Comparison of ENCODE assay signal across 8 cellular contexts in genomic region chr7:127651556-127652332, GRCh38. TPM values are rescaled to one million over a fixed set of nuclear protein-coding genes. Genes with fewer than 3 reads are reported as not detected.
DNase-seq lines count a peak whose midpoint lies in the region; ATAC-seq and TF ChIP-seq lines count a peak whose summit lies in the region.

TSS of gene SND1 (plus strand) at chr7:127652194. CDS start at chr7:127652374, 180 bp downstream.

- H3K4me3 ChIP-seq in neuron (ENCODE audit: low read length) (peak within 1 kb of the TSS; percentile 84), subcutaneous abdominal adipose tissue (ENCODE audit: low read depth in 1 of 5, low read length in 5 of 5) (peak within 1 kb of the TSS; percentile 91 to 96 (median 93))

- H2AFZ ChIP-seq in neuron (ENCODE audit: low read depth, low read length): peak within 1 kb of the TSS; percentile 87

- H3K36me3 ChIP-seq in neuron (ENCODE audit: insufficient read depth, low read length): peaks cover 8% of the 10 kb centered on the region
- H3K36me3 ChIP-seq in subcutaneous abdominal adipose tissue (ENCODE audit: control insufficient read depth in 5 of 5, insufficient read depth in 5 of 5, low read length in 5 of 5): no peaks in the 10 kb centered on the region

- TF ChIP-seq CTCF in foreskin keratinocyte (conservative IDR thresholded peaks at IDR 0.05): no peak

- CTCF ChIA-PET in HEK293T (lab: Yijun Ruan, JAX): no interaction called here

- H3K9me3 ChIP-seq in neuron (ENCODE audit: low read length) (no peaks in the 10 kb centered on the region), subcutaneous abdominal adipose tissue (ENCODE audit: control insufficient read depth in 5 of 5, low read length in 5 of 5) (no peaks in the 10 kb centered on the region)

- peak within 1 kb of the TSS; percentile 82 to 93 (median 92) for H3K9ac ChIP-seq in subcutaneous abdominal adipose tissue (ENCODE audit: low read length in 5 of 5)

- peak within 1 kb of the TSS; percentile 98 for H3K27ac ChIP-seq in foreskin keratinocyte
- H3K27ac ChIP-seq in subcutaneous abdominal adipose tissue (ENCODE audit: low read depth, low read length): peak within 1 kb of the TSS; percentile 95

- in situ Hi-C loops in SK-MEL-5 (cut with HindIII; ENCODE audit: low pct_unique_long_range_greater_than_20kb, low sequenced_read_pairs): no loop called here

- DNase-seq in GF-D8 (lab: John Stamatoyannopoulos, UW) (peak; percentile 98), HEK293T (ENCODE audit: extremely low spot score) (peak; percentile 92), MV-4-11 (lab: John Stamatoyannopoulos, UW) (peak; percentile 99), SK-MEL-5 (ENCODE audit: low read depth, low spot score) (peak; percentile 100), foreskin keratinocyte (peak; percentile 98 to 99)
- DNase-seq in activated naive CD4-positive, alpha-beta T cell treated with Interleukin-2 at 50 U/mL for 16 hours: peak; percentile 99

- H3K27me3 ChIP-seq in foreskin keratinocyte (no peaks in the 10 kb centered on the region), neuron (ENCODE audit: insufficient read depth, low read length) (no peaks in the 10 kb centered on the region), subcutaneous abdominal adipose tissue (ENCODE audit: control insufficient read depth in 5 of 5, insufficient read depth in 4 of 5, low read length in 5 of 5) (no peaks in the 10 kb centered on the region)

- POLR2A ChIA-PET in HEK293T (lab: Yijun Ruan, JAX): interaction anchor here (0.7 to 1.2 kb wide), 3 partner anchors 12 to 255 kb away, joined by 3 to 6 read pairs (median 3); partner anchors contain the start of gene ARF5

- H3K4me1 ChIP-seq in foreskin keratinocyte: peaks cover 14% of the 10 kb centered on the region
- peaks cover 30% of the 10 kb centered on the region for H3K4me1 ChIP-seq in neuron (ENCODE audit: insufficient read depth, low read length)
- H3K4me1 ChIP-seq in subcutaneous abdominal adipose tissue (ENCODE audit: control insufficient read depth in 5 of 5, insufficient read depth in 5 of 5, low read length in 5 of 5): peaks cover 0 to 45% (median 42%) of the 10 kb centered on the region in 5 donors

- ATAC-seq in foreskin keratinocyte: peak; percentile 96

TF ChIP-seq in HEK293T, 16 proteins besides CTCF, POLR2A, EP300 and RAD21:
- 0 out of 2 replicates have a peak, but pooled peaks have one; percentile 9 for TF ChIP-seq FOXM1 (IDR thresholded peaks at IDR 0.05; ENCODE audit: borderline replicate concordance)
- TF ChIP-seq PKNOX1 (IDR thresholded peaks at IDR 0.05): peak; percentile 75
- TF ChIP-seq SP1 (IDR thresholded peaks at IDR 0.05): no peak
- no peak for TF ChIP-seq TARDBP (IDR thresholded peaks at IDR 0.05)
- TF ChIP-seq FOXK2 (IDR thresholded peaks at IDR 0.05): no peak
- TF ChIP-seq ARNT (IDR thresholded peaks at IDR 0.05): no peak
- peak; percentile 99 for TF ChIP-seq HDGF (IDR thresholded peaks at IDR 0.05; ENCODE audit: borderline replicate concordance)
- no peak; the same call in 1 of the 2 replicates for TF ChIP-seq NFRKB (IDR thresholded peaks at IDR 0.05)
- TF ChIP-seq LEF1 (IDR thresholded peaks at IDR 0.05; ENCODE audit: borderline replicate concordance): no peak
- TF ChIP-seq L3MBTL2 (conservative IDR thresholded peaks at IDR 0.05): peak; percentile 24
- no peak for TF ChIP-seq ZNF384 (IDR thresholded peaks at IDR 0.05)
- TF ChIP-seq BHLHE40 (IDR thresholded peaks at IDR 0.05; ENCODE audit: borderline replicate concordance): no peak
- no peak for TF ChIP-seq FOXA1 (IDR thresholded peaks at IDR 0.05)
- no peak for TF ChIP-seq SUZ12 (IDR thresholded peaks at IDR 0.05)
- no peak for TF ChIP-seq CTBP1 (IDR thresholded peaks at IDR 0.05; ENCODE audit: borderline replicate concordance)
- TF ChIP-seq ELF4 (IDR thresholded peaks at IDR 0.05): peak; percentile 70

RNA-seq across cellular contexts. Expression of gene SND1, which starts in this region (rescaled TPM):
- total RNA-seq in SK-MEL-5 (2014; rRNA removed; shearing (Covaris generic)): 263 and 271 TPM in 2 replicates
- polyA plus RNA-seq in SK-MEL-5 (2015; cell fraction: cytosol; rRNA removed): 220 and 274 TPM in 2 replicates
- polyA plus RNA-seq in SK-MEL-5 (2015; cell fraction: nucleus; rRNA removed): 72.4 and 74.4 TPM in 2 replicates
- 188 and 213 TPM in 2 replicates for total RNA-seq in foreskin keratinocyte
- polyA plus RNA-seq in foreskin keratinocyte: 140 and 151 TPM in 2 replicates

Comparison
In these comparisons a context has a peak if more than half of its experiments do, and no peak if none do; other contexts are left out.
1. Peak in every context shown above with its lines: DNase-seq, ATAC-seq, H3K4me3 ChIP-seq and H3K27ac ChIP-seq.